ENCODE assay signal across 9 cellular contexts in the genomic region with DNA sequence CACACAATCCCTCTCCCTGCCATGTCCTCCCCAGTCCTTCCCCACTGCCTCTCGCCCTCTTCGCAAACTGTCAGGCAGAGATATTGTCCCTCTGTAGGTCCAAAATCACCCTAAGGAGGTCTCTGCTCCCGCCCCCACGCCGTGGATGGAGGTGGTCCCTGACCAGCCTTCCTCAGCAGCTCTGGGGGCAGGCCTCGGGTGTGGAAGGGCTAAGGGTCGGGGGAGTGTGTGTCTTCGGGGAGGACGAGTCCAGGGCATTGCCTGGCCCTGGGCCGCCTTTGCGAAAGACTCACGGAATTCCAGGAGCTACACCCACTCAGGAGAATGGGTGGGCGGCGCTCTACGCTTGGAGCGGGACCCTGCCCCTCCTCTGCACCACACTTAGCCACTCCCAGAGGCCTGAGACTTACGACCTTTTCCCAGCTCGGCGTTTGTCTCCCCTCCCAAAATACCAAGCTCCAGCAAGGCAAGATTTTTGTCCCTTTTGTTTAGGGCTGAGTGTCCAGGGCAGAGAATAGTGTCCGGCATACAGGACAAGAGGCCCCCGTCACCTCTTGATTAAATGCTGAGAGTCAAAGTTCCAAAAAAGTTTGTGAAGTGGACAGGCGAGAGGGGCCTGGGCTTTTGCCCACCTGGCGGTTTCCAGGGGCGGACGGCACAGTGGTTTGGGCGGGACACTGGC. TPM values are rescaled to one million over a fixed set of nuclear protein-coding genes. Genes with fewer than 3 reads are reported as not detected.
DNase-seq lines count a peak whose midpoint lies in the region; ATAC-seq and TF ChIP-seq lines count a peak whose summit lies in the region.
"Had no signal": no experiment of that assay in that cellular context is flagged by ENCODE, and none has a peak within 500 bp of the region (broad histone marks: within the 10 kb centered on the region; RNA-seq: fewer than 3 reads in every experiment).

No MANE protein-coding gene starts in this region.

- H3K27ac ChIP-seq in OCI-LY7 (ENCODE audit: low read depth, low read length, poor library complexity, severe bottlenecking) (no peak overlapping the region), ectodermal cell (ENCODE audit: insufficient read depth, low read depth, low read length, poor library complexity, severe bottlenecking) (no peak overlapping the region), urinary bladder (ENCODE audit: low read depth) (peak overlapping the region; percentile 2)

- peaks cover 9% of the 10 kb centered on the region for H3K4me1 ChIP-seq in OCI-LY7 (ENCODE audit: insufficient read depth, low read length, poor library complexity, severe bottlenecking)
- no peaks in the 10 kb centered on the region for H3K4me1 ChIP-seq in ectodermal cell (ENCODE audit: control insufficient read depth, insufficient read depth, low read length)
- no peaks in the 10 kb centered on the region for H3K4me1 ChIP-seq in urinary bladder (ENCODE audit: insufficient read depth)

- no peaks in the 10 kb centered on the region for H3K36me3 Mint-ChIP-seq in mesothelial cell of epicardium

- no peaks in the 10 kb centered on the region for H3K9me3 Mint-ChIP-seq in mesothelial cell of epicardium

- H3K36me3 ChIP-seq in OCI-LY7 (ENCODE audit: insufficient read depth, low read length) (no peaks in the 10 kb centered on the region), ectodermal cell (ENCODE audit: control insufficient read depth, insufficient read depth, low read length) (no peaks in the 10 kb centered on the region), urinary bladder (ENCODE audit: insufficient read depth) (no peaks in the 10 kb centered on the region)

- peaks cover 9% of the 10 kb centered on the region for H3K27me3 ChIP-seq in ectodermal cell (ENCODE audit: control insufficient read depth, insufficient read depth, low read length, poor library complexity, severe bottlenecking)

- H3K4me3 Mint-ChIP-seq in mesothelial cell of epicardium: peak overlapping the region; percentile 72

- H3K4me3 ChIP-seq in GM12864 (ENCODE audit: low read depth, low read length) (peak overlapping the region; percentile 70), OCI-LY7 (ENCODE audit: low read depth, low read length, poor library complexity, severe bottlenecking) (peak overlapping the region; percentile 68), ectodermal cell (ENCODE audit: insufficient read depth, low read depth, low read length) (peak overlapping the region; percentile 74), urinary bladder (ENCODE audit: low read depth, low read length) (peak overlapping the region; percentile 61)

- no peak for DNase-seq in GM12864 (ENCODE audit: low read depth)
- DNase-seq in OCI-LY7 (ENCODE audit: low spot score): no peak
- DNase-seq in mesothelial cell of epicardium (ENCODE audit: low spot score in 2 of 2, unreplicated experiment in 2 of 2): no peak
- DNase-seq in NCI-H1417 treated with DMSO at 0.1 percent for 48 hours (lab: John Stamatoyannopoulos, UW): no peak
- no peak for DNase-seq in activated effector memory CD4-positive, alpha-beta T cell treated with Interleukin-2 at 50 U/mL for 16 hours

- WGBS in ectodermal cell, 2 experiments: 2 to 3% methylated on average over 26 of the region's 26 CpGs
- 12% methylated on average over 26 of the region's 26 CpGs for WGBS in urinary bladder

- H3K27me3 Mint-ChIP-seq in mesothelial cell of epicardium (ENCODE audit: low read depth): peaks cover 11% of the 10 kb centered on the region

- H3K9me2 ChIP-seq in OCI-LY7 (ENCODE audit: insufficient read depth, low read length): no peaks in the 10 kb centered on the region

- no peaks in the 10 kb centered on the region for H3K79me2 ChIP-seq in OCI-LY7 (ENCODE audit: insufficient read depth, low read depth, low read length)

- no peak for TF ChIP-seq CTCF in GM12864 (IDR thresholded peaks at IDR 0.05; ENCODE audit: low read depth, low read length, missing control alignments)
- TF ChIP-seq CTCF in OCI-LY7 (conservative IDR thresholded peaks at IDR 0.05; ENCODE audit: low read length): no peak
- no peak for TF ChIP-seq CTCF in mesothelial cell of epicardium (IDR thresholded peaks at IDR 0.05; ENCODE audit: unreplicated experiment)

- H3K4me2 ChIP-seq in OCI-LY7 (ENCODE audit: low read length): peak overlapping the region; percentile 59; the same call in 1 of the 2 replicates

- no peaks in the 10 kb centered on the region for H4K20me1 ChIP-seq in OCI-LY7 (ENCODE audit: insufficient read depth, low read length)

- peaks cover 17% of the 10 kb centered on the region for H3K4me1 Mint-ChIP-seq in mesothelial cell of epicardium

- peak overlapping the region; percentile 73; the same call in 1 of the 2 replicates for H2AFZ ChIP-seq in OCI-LY7 (ENCODE audit: low read length)

- intact Hi-C loops in OCI-LY7 (cut with micrococcal nuclease; ENCODE audit: unreplicated experiment): no loop called here

- H3K9me3 ChIP-seq in OCI-LY7 (ENCODE audit: low read length) (no peaks in the 10 kb centered on the region), ectodermal cell (ENCODE audit: control insufficient read depth, low read length) (no peaks in the 10 kb centered on the region)

- H3K27ac Mint-ChIP-seq in mesothelial cell of epicardium: peak overlapping the region; percentile 39

- ATAC-seq in GM21737 (IDR thresholded peaks at IDR 0.05; ENCODE audit: unreplicated experiment): no peak

- CTCF ChIA-PET in OCI-LY7 (lab: Charles Lee; ENCODE audit: unreplicated experiment): no interaction called here

- POLR2A ChIA-PET in OCI-LY7 (lab: Charles Lee): no interaction called here

- no TSS peak for BruUV-seq in OCI-LY7 (replicated peaks; lab: Mats Ljungman, UMichigan)

RNA-seq across cellular contexts. Expression of a gene that starts 0.9 kb away (rescaled TPM):
- total RNA-seq in OCI-LY7 (2014; rRNA removed; shearing (Covaris generic)): 2.8 and 12.2 TPM in 2 replicates
- total RNA-seq in OCI-LY7 (2022): 2.6 and 3.3 TPM in 2 replicates
- 54.8 TPM for polyA plus RNA-seq in ectodermal cell (2013, experiment 1 of 4)
- polyA plus RNA-seq in ectodermal cell (2013, experiment 2 of 4): 56.0 TPM
- 41.5 TPM for polyA plus RNA-seq in ectodermal cell (2013, experiment 3 of 4)
- 44.3 TPM for polyA plus RNA-seq in ectodermal cell (2013, experiment 4 of 4)
- 19.9 to 21.6 TPM (median 20.8 TPM) in 3 replicates for total RNA-seq in mesothelial cell of epicardium
- 30.5 TPM for total RNA-seq in urinary bladder
- polyA plus RNA-seq in urinary bladder: 28.6 TPM
- total RNA-seq: T-helper 1 cell treated with Interleukin-12 subunit alpha and Interleukin-12 subunit beta and Interleukin-4 antibody, amounts not matched to agents 30 ng/mL and 1 ng/mL, for 36 hours had no signal
